ENCODE assay signal across 12 cellular contexts in the genomic region with DNA sequence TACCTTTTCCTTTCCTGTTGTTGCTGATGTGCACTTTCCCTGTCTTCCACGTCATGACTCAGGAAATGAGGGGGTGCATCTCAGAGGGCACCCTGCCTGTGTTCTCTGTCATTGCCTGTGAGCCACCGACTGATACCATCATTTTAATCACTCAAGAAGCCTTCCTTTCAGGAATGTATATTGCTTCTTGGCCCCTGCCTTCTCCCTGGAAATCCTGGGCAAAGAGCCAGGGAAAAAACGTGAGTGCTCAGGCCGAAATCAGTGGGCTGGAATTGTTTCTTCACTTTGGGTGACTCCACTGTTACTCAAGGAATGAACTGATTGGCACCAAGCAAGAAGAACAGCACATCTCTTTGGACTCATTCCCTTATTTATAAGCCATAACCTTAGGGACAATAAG.
DNase-seq lines count a peak whose midpoint lies in the region; ATAC-seq and TF ChIP-seq lines count a peak whose summit lies in the region.
"Had no signal": no experiment of that assay in that cellular context is flagged by ENCODE, and none has a peak within 500 bp of the region (broad histone marks: within the 10 kb centered on the region; RNA-seq: fewer than 3 reads in every experiment).

No MANE protein-coding gene starts in this region.

- H3K4me1 Mint-ChIP-seq in H9: peaks cover 18 to 23% of the 10 kb centered on the region in 2 experiments
- H3K4me1 Mint-ChIP-seq in T-helper 17 cell: peaks cover 33% of the 10 kb centered on the region

- no peak overlapping the region for H3K9ac ChIP-seq in H9 (ENCODE audit: extremely low read depth, insufficient read length, low read length)

- H3T11ph ChIP-seq in H9 (ENCODE audit: low read length): no peak overlapping the region

- H3K9me3 Mint-ChIP-seq in H9: peaks cover 0 to 3% of the 10 kb centered on the region in 2 experiments; a peak in 2 of 5 replicates

- no CpG with 5 or more reads among the region's 4 CpGs for WGBS in H9 (ENCODE audit: extremely low coverage, insufficient read length, low lambda C conversion rate)

- no peaks in the 10 kb centered on the region for H3K79me2 ChIP-seq in osteoblast (ENCODE audit: insufficient read depth, low read length)
- no peaks in the 10 kb centered on the region; the same call in 1 of the 2 replicates for H3K79me2 ChIP-seq in H9 (ENCODE audit: insufficient read depth, low read length)

- H3K4me2 ChIP-seq in osteoblast (ENCODE audit: insufficient read depth, low read length) (peak overlapping the region; percentile 46), H9 (ENCODE audit: insufficient read depth, insufficient read length, low read length) (no peak overlapping the region)

- H3K36me3 ChIP-seq in MG63 (no peaks in the 10 kb centered on the region), osteoblast (ENCODE audit: insufficient read depth, low read length) (no peaks in the 10 kb centered on the region)
- H3K36me3 ChIP-seq: ovary had no signal

- H4K8ac ChIP-seq in H9 (replicated peaks; ENCODE audit: insufficient read length, low read depth, low read length): no peak overlapping the region

- TF ChIP-seq CTCF in osteoblast (IDR thresholded peaks at IDR 0.05; ENCODE audit: extremely low read depth, low read depth, low read length) (no peak), H9 (conservative IDR thresholded peaks at IDR 0.05) (no peak)

- H4K20me1 ChIP-seq in osteoblast (ENCODE audit: insufficient read depth, low read length) (no peaks in the 10 kb centered on the region), H9 (ENCODE audit: control insufficient read depth, insufficient read depth, insufficient read length) (no peaks in the 10 kb centered on the region)

- no peak overlapping the region for H3K4ac ChIP-seq in H9 (ENCODE audit: low read depth, low read length)

- H2BK12ac ChIP-seq in H9 (ENCODE audit: insufficient read length, low read depth, low read length): no peak overlapping the region

- H4K91ac ChIP-seq in H9 (ENCODE audit: insufficient read length, low read depth, low read length): no peak overlapping the region

- H3K56ac ChIP-seq in H9 (ENCODE audit: insufficient read length, low read depth, low read length): no peak overlapping the region

- no peak overlapping the region for H3K18ac ChIP-seq in H9 (ENCODE audit: insufficient read length, low read depth, low read length)

- H3K79me1 ChIP-seq in H9 (ENCODE audit: insufficient read depth, low read depth, low read length, poor library complexity, severe bottlenecking): no peaks in the 10 kb centered on the region

- H3K4me1 ChIP-seq in osteoblast (ENCODE audit: insufficient read depth, low read length) (peaks cover 42% of the 10 kb centered on the region), H9 (ENCODE audit: insufficient read depth, low read length) (peaks cover 8% of the 10 kb centered on the region)

- H3K27me3 ChIP-seq in MG63 (no peaks in the 10 kb centered on the region), osteoblast (ENCODE audit: insufficient read depth, low read length) (no peaks in the 10 kb centered on the region), H9 (ENCODE audit: insufficient read depth, low read length) (no peaks in the 10 kb centered on the region)
- H3K27me3 ChIP-seq: ovary had no signal

- H4K5ac ChIP-seq in H9 (ENCODE audit: insufficient read length, low read depth, low read length): no peak overlapping the region

- no peak overlapping the region for H2BK20ac ChIP-seq in H9 (ENCODE audit: low read depth, low read length, poor library complexity, severe bottlenecking)

- H3K4me3 ChIP-seq in MG63 (no peak overlapping the region), osteoblast (ENCODE audit: insufficient read depth, low read length) (peak overlapping the region; percentile 16)
- H3K4me3 ChIP-seq: ovary had no signal

- no peak overlapping the region for H3K23ac ChIP-seq in H9 (ENCODE audit: insufficient read length, low read depth, low read length)

- H3K4me3 Mint-ChIP-seq in H9: no peak overlapping the region
- no peak overlapping the region for H3K4me3 Mint-ChIP-seq in T-helper 17 cell

- H2AFZ ChIP-seq in osteoblast (ENCODE audit: low read length) (no peak overlapping the region), H9 (ENCODE audit: low read length) (no peak overlapping the region)

- H3K14ac ChIP-seq in H9 (ENCODE audit: insufficient read depth, low read length): no peak overlapping the region

- H3K27ac ChIP-seq in osteoblast (ENCODE audit: low read depth, low read length) (peak overlapping the region; percentile 84), H9 (ENCODE audit: insufficient read length, low read depth, low read length) (no peak overlapping the region)

- H3K36me3 Mint-ChIP-seq in H9 (ENCODE audit: insufficient read depth in 1 of 3, low read depth in 3 of 3): peaks cover 0 to 6% (median 0%) of the 10 kb centered on the region in 3 experiments; a peak in 4 of 7 replicates
- H3K36me3 Mint-ChIP-seq in T-helper 17 cell (ENCODE audit: low read depth): no peaks in the 10 kb centered on the region

- H2BK15ac ChIP-seq in H9 (ENCODE audit: low read depth, low read length): no peak overlapping the region

- no peaks in the 10 kb centered on the region for H3K23me2 ChIP-seq in H9 (ENCODE audit: insufficient read length, low read depth, low read length, poor library complexity, severe bottlenecking)

- ATAC-seq in HG03139 (IDR thresholded peaks at IDR 0.05; ENCODE audit: unreplicated experiment) (no peak), T-helper 17 cell (no peak)
- ATAC-seq: left lobe of liver had no signal

- no peak overlapping the region for H2AK5ac ChIP-seq in H9 (ENCODE audit: insufficient read length, low read length)

- no peak overlapping the region for H3K27ac Mint-ChIP-seq in H9
- no peak overlapping the region for H3K27ac Mint-ChIP-seq in T-helper 17 cell

- H3K27me3 Mint-ChIP-seq in H9 (ENCODE audit: low read depth): no peaks in the 10 kb centered on the region
- H3K27me3 Mint-ChIP-seq in T-helper 17 cell: no peaks in the 10 kb centered on the region

- H2BK5ac ChIP-seq in H9 (ENCODE audit: insufficient read length, low read length): no peak overlapping the region

- peak; percentile 66 for DNase-seq in Daoy (ENCODE audit: low read depth)
- peak; percentile 89 for DNase-seq in MG63
- DNase-seq in dedifferentiated amniotic fluid mesenchymal stem cell (ENCODE audit: extremely low spot score): peak; percentile 49
- peak; percentile 81 for DNase-seq in osteoblast (ENCODE audit: insufficient read length, low spot score, missing footprints)
- DNase-seq in H9: no peak
- no peak for DNase-seq in NCI-H1417 (lab: John Stamatoyannopoulos, UW)
- no peak for DNase-seq in T-helper 17 cell
- DNase-seq: DND-41, NCI-H526 treated with DMSO at 0.1 percent for 48 hours had no signal

- H2BK120ac ChIP-seq in H9 (ENCODE audit: low read depth, low read length, poor library complexity, severe bottlenecking): no peak overlapping the region

- no peaks in the 10 kb centered on the region for H3K9me3 ChIP-seq in MG63
- no peaks in the 10 kb centered on the region for H3K9me3 ChIP-seq in osteoblast (ENCODE audit: low read depth, low read length)
- no peaks in the 10 kb centered on the region for H3K9me3 ChIP-seq in H9 (ENCODE audit: control insufficient read depth, low read depth, low read length)
- H3K9me3 ChIP-seq in T-helper 17 cell (ENCODE audit: control insufficient read depth, low read length, poor library complexity, severe bottlenecking): no peaks in the 10 kb centered on the region
- H3K9me3 ChIP-seq: ovary had no signal

Comparison
In these comparisons a context has a peak if more than half of its experiments do, and no peak if none do; other contexts are left out.
1. DNase-seq: peak in Daoy (single experiment), MG63 (single experiment), dedifferentiated amniotic fluid mesenchymal stem cell (single experiment) and osteoblast (single experiment); none in H9 (single experiment), NCI-H1417 (0 of 3) and T-helper 17 cell (0 of 3).